ENCODE assay signal across 10 cellular contexts in the genomic region with DNA sequence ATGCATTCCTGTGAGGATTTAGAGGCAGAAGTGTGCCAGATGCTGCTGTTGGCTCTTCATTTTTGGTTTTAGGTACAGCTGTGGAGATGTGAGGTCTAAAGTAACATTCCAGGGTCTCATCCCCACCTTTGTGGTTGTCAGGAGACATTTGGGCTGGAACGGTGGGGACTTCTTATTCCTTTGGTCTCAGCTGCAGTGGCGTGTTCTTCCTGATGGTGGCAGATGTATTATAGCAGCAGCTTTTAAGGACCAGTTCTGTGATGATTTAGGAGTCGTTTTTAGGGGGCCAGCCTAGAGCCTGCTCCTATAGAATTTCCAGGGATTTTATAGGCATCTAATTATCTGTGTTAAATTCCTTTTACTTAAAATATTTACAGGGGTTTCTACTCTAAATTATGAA.
DNase-seq lines count a peak whose midpoint lies in the region; ATAC-seq and TF ChIP-seq lines count a peak whose summit lies in the region.
"Had no signal": no experiment of that assay in that cellular context is flagged by ENCODE, and none has a peak within 500 bp of the region (broad histone marks: within the 10 kb centered on the region; RNA-seq: fewer than 3 reads in every experiment).

No MANE protein-coding gene starts in this region.

- CTCF ChIA-PET in Panc1 (lab: Charles Lee) = interaction anchor here (0.6 kb wide), 1 partner anchor 9 kb away, joined by 4 read pairs; no protein-coding TSS in a partner anchor

- H3K4me3 ChIP-seq in AG10803 (ENCODE audit: low read length) = no peak overlapping the region
- no peak overlapping the region for H3K4me3 ChIP-seq in Panc1 (ENCODE audit: low read depth in 2 of 2, low read length in 2 of 2)
- H3K4me3 ChIP-seq: right atrium auricular region had no signal

- POLR2A ChIA-PET in Panc1 (lab: Charles Lee) = no interaction called here

- H3K9me3 Mint-ChIP-seq in activated T-cell treated with anti-CD3 and anti-CD28 coated beads, Interleukin-2, amount 50 U/mL, for 24 hours = no peaks in the 10 kb centered on the region

- intact Hi-C loops in Panc1 (cut with micrococcal nuclease; ENCODE audit: unreplicated experiment) (no loop called here), posterior vena cava (cut with DNase I) (no loop called here)

- H3K27ac Mint-ChIP-seq in activated T-cell treated with anti-CD3 and anti-CD28 coated beads, Interleukin-2, amount 50 U/mL, for 24 hours = no peak overlapping the region

- H3K4me1 ChIP-seq in Panc1 (ENCODE audit: control insufficient read depth, insufficient read depth, low read length) (no peaks in the 10 kb centered on the region), foreskin keratinocyte (no peaks in the 10 kb centered on the region)
- H3K4me1 ChIP-seq: right atrium auricular region had no signal

- no peak overlapping the region for H3K27ac ChIP-seq in Panc1 (ENCODE audit: low read length)
- H3K27ac ChIP-seq in foreskin keratinocyte = no peak overlapping the region
- H3K27ac ChIP-seq: KMS-11, right atrium auricular region had no signal

- DNase-seq in AG10803 (ENCODE audit: low read depth) (peak; percentile 8), GM13977 (ENCODE audit: low spot score) (no peak), Panc1 (ENCODE audit: low read depth, low spot score) (no peak), foreskin keratinocyte (no peak), posterior vena cava (ENCODE audit: low spot score) (no peak)
- no peak for DNase-seq in effector CD4-positive, alpha-beta T cell
- no peak for DNase-seq in activated T-cell treated with anti-CD3 and anti-CD28 coated beads, Interleukin-2, amount 50 U/mL, for 24 hours

- no peaks in the 10 kb centered on the region for H3K27me3 Mint-ChIP-seq in activated T-cell treated with anti-CD3 and anti-CD28 coated beads, Interleukin-2, amount 50 U/mL, for 24 hours

- peak; percentile 48 for TF ChIP-seq CTCF in AG10803 (conservative IDR thresholded peaks at IDR 0.05; ENCODE audit: low read length)
- peak; percentile 29 for TF ChIP-seq CTCF in GM13977 (IDR thresholded peaks at IDR 0.05; ENCODE audit: extremely low read depth, insufficient read depth, missing control alignments)
- TF ChIP-seq CTCF in Panc1 (IDR thresholded peaks at IDR 0.05) = peak; percentile 56
- peak; percentile 49 for TF ChIP-seq CTCF in foreskin keratinocyte (conservative IDR thresholded peaks at IDR 0.05)

- H3K9me3 ChIP-seq in Panc1 (ENCODE audit: control insufficient read depth, insufficient read depth, low read depth, low read length) = no peaks in the 10 kb centered on the region
- H3K9me3 ChIP-seq: right atrium auricular region had no signal

- in situ Hi-C loops in GM13977 (cut with MboI; ENCODE audit: low pct_unique_long_range_greater_than_20kb, low sequenced_read_pairs, unreplicated experiment) = no loop called here
- in situ Hi-C loops in Panc1 (cut with HindIII; ENCODE audit: low pct_unique_long_range_greater_than_20kb, low sequenced_read_pairs) = no loop called here

- H3K36me3 ChIP-seq in Panc1 (ENCODE audit: control insufficient read depth, insufficient read depth, low read length) = no peaks in the 10 kb centered on the region
- H3K36me3 ChIP-seq: right atrium auricular region had no signal

- H3K4me3 Mint-ChIP-seq in activated T-cell treated with anti-CD3 and anti-CD28 coated beads, Interleukin-2, amount 50 U/mL, for 24 hours = no peak overlapping the region

- H3K27me3 ChIP-seq in Panc1 (ENCODE audit: control insufficient read depth, insufficient read depth, low read length) (no peaks in the 10 kb centered on the region; the same call in 1 of the 2 replicates), foreskin keratinocyte (no peaks in the 10 kb centered on the region)
- H3K27me3 ChIP-seq: right atrium auricular region had no signal

- no peaks in the 10 kb centered on the region for H3K36me3 Mint-ChIP-seq in activated T-cell treated with anti-CD3 and anti-CD28 coated beads, Interleukin-2, amount 50 U/mL, for 24 hours (ENCODE audit: low read depth)

- BruUV-seq in Panc1 (replicated peaks; lab: Mats Ljungman, UMichigan) = no TSS peak

- no peak for ATAC-seq in Panc1
- peak; percentile 63 for ATAC-seq in foreskin keratinocyte
- no peak for ATAC-seq in GM21515 (IDR thresholded peaks at IDR 0.05; ENCODE audit: unreplicated experiment)

- H3K4me1 Mint-ChIP-seq in activated T-cell treated with anti-CD3 and anti-CD28 coated beads, Interleukin-2, amount 50 U/mL, for 24 hours (ENCODE audit: low read depth) = peaks cover 4% of the 10 kb centered on the region
